22 cellular contexts compared by ENCODE assay signal in genomic region chr4:150723727-150724411, GRCh38.
DNase-seq lines count a peak whose midpoint lies in the region; ATAC-seq and TF ChIP-seq lines count a peak whose summit lies in the region.
"Had no signal": no experiment of that assay in that cellular context is flagged by ENCODE, and none has a peak within 500 bp of the region (broad histone marks: within the 10 kb centered on the region; RNA-seq: fewer than 3 reads in every experiment).

No MANE protein-coding gene starts in this region.

- no peak overlapping the region for H3K4me3 Mint-ChIP-seq in dendritic cell treated with granulocyte-macrophage colony-stimulating factor and Interleukin-4, amounts not matched to agents 40 ng/mL and 50 ng/mL, for 4 days
- H3K4me3 Mint-ChIP-seq in neural progenitor cell, result no peak overlapping the region
- H3K4me3 Mint-ChIP-seq in activated naive CD4-positive, alpha-beta T cell treated with anti-CD3 and anti-CD28 coated beads, Interleukin-2, amount 10 ng/mL, durations not matched to agents 7 days and 5 days, result no peak overlapping the region
- H3K4me3 Mint-ChIP-seq in naive thymus-derived CD8-positive, alpha-beta T cell, result no peak overlapping the region
- H3K4me3 Mint-ChIP-seq: activated CD8-positive, alpha-beta T cell treated with anti-CD3 and anti-CD28 coated beads, Interleukin-2, amount 10 ng/mL, durations not matched to agents 7 days and 5 days; activated naive CD8-positive, alpha-beta T cell treated with anti-CD3 and anti-CD28 coated beads, Interleukin-2, amount 50 U/mL, for 24 hours; CD8-positive, alpha-beta T cell; HFFc6 had no signal

- no peaks in the 10 kb centered on the region for H3K9me3 ChIP-seq in neural progenitor cell (ENCODE audit: low read depth)
- H3K9me3 ChIP-seq: neutrophil had no signal

- H3K36me3 ChIP-seq in neural progenitor cell, result peaks cover 9% of the 10 kb centered on the region
- H3K36me3 ChIP-seq: neutrophil had no signal

- CTCF ChIA-PET in activated naive CD4-positive, alpha-beta T cell treated with anti-CD3 and anti-CD28 coated beads, Interleukin-2, amount 10 ng/mL, durations not matched to agents 7 days and 5 days (lab: Charles Lee), result no interaction called here

- no peak for TF ChIP-seq CTCF in neural progenitor cell (IDR thresholded peaks at IDR 0.05)

- intact Hi-C loops in Right ventricle myocardium superior (cut with DNase I) (no loop called here), Right ventricle myocardium inferior (cut with DNase I) (loop anchor here (2.0 to 10.0 kb wide), 2 partner anchors 143 to 241 kb away; no protein-coding TSS in a partner anchor)
- intact Hi-C loops in dendritic cell treated with granulocyte-macrophage colony-stimulating factor and Interleukin-4, amounts not matched to agents 40 ng/mL and 50 ng/mL, for 4 days (cut with micrococcal nuclease), result no loop called here

- peaks cover 18% of the 10 kb centered on the region for H3K36me3 Mint-ChIP-seq in dendritic cell treated with granulocyte-macrophage colony-stimulating factor and Interleukin-4, amounts not matched to agents 40 ng/mL and 50 ng/mL, for 4 days (ENCODE audit: low read depth)
- H3K36me3 Mint-ChIP-seq in neural progenitor cell, result peaks cover 16% of the 10 kb centered on the region
- peaks cover 28% of the 10 kb centered on the region for H3K36me3 Mint-ChIP-seq in activated naive CD4-positive, alpha-beta T cell treated with anti-CD3 and anti-CD28 coated beads, Interleukin-2, amount 10 ng/mL, durations not matched to agents 7 days and 5 days
- H3K36me3 Mint-ChIP-seq in naive thymus-derived CD8-positive, alpha-beta T cell, result peaks cover 50 to 74% (median 62%) of the 10 kb centered on the region in 3 donors

- no peak overlapping the region for H3K9ac ChIP-seq in neural progenitor cell

- no peak for DNase-seq in Right ventricle myocardium superior
- no peak for DNase-seq in Right ventricle myocardium inferior (ENCODE audit: missing footprints)
- no peak for DNase-seq in neural progenitor cell (ENCODE audit: low spot score)
- no peak for DNase-seq in activated naive CD4-positive, alpha-beta T cell treated with anti-CD3 and anti-CD28 coated beads, Interleukin-2, amount 10 ng/mL, durations not matched to agents 7 days and 5 days
- no peak for DNase-seq in naive thymus-derived CD8-positive, alpha-beta T cell
- no peak for DNase-seq in activated CD4-positive, alpha-beta T cell treated with anti-CD3 and anti-CD28 coated beads, Interleukin-2, amount 50 U/mL, for 48 hours
- DNase-seq: activated CD8-positive, alpha-beta T cell treated with anti-CD3 and anti-CD28 coated beads, Interleukin-2, amount 10 ng/mL, durations not matched to agents 7 days and 5 days; activated effector memory CD4-positive, alpha-beta T cell treated with anti-CD3 and anti-CD28 coated beads, Interleukin-2, amount 50 U/mL, for 16 hours; activated naive CD8-positive, alpha-beta T cell treated with anti-CD3 and anti-CD28 coated beads, Interleukin-2, amount 50 U/mL, for 24 hours; AML-193; CD8-positive, alpha-beta T cell; HFFc6; kidney glomerular epithelial cell; NCI-H1436; NCI-H2081 treated with DMSO at 0.1 percent for 48 hours; NCI-H226; NCI-H748 treated with DMSO at 0.1 percent for 48 hours; T-helper 1 cell had no signal

- no peaks in the 10 kb centered on the region for H3K4me1 ChIP-seq in neural progenitor cell

- peaks cover 20% of the 10 kb centered on the region for H3K4me1 Mint-ChIP-seq in dendritic cell treated with granulocyte-macrophage colony-stimulating factor and Interleukin-4, amounts not matched to agents 40 ng/mL and 50 ng/mL, for 4 days (ENCODE audit: low read depth)
- peaks cover 2% of the 10 kb centered on the region for H3K4me1 Mint-ChIP-seq in neural progenitor cell
- no peaks in the 10 kb centered on the region for H3K4me1 Mint-ChIP-seq in activated naive CD4-positive, alpha-beta T cell treated with anti-CD3 and anti-CD28 coated beads, Interleukin-2, amount 10 ng/mL, durations not matched to agents 7 days and 5 days
- peaks cover 0 to 14% (median 6%) of the 10 kb centered on the region in 4 donors for H3K4me1 Mint-ChIP-seq in naive thymus-derived CD8-positive, alpha-beta T cell

- no peak overlapping the region for H2AFZ ChIP-seq in neural progenitor cell (replicated peaks)

- peak overlapping the region; percentile 43 for H3K27ac Mint-ChIP-seq in dendritic cell treated with granulocyte-macrophage colony-stimulating factor and Interleukin-4, amounts not matched to agents 40 ng/mL and 50 ng/mL, for 4 days
- H3K27ac Mint-ChIP-seq in neural progenitor cell, result peak overlapping the region; percentile 13
- H3K27ac Mint-ChIP-seq in activated naive CD4-positive, alpha-beta T cell treated with anti-CD3 and anti-CD28 coated beads, Interleukin-2, amount 10 ng/mL, durations not matched to agents 7 days and 5 days, result no peak overlapping the region
- H3K27ac Mint-ChIP-seq in naive thymus-derived CD8-positive, alpha-beta T cell, result peak overlapping the region in 1 of 10 donors; percentile 22
- H3K27ac Mint-ChIP-seq: activated CD8-positive, alpha-beta T cell treated with anti-CD3 and anti-CD28 coated beads, Interleukin-2, amount 10 ng/mL, durations not matched to agents 7 days and 5 days; activated naive CD8-positive, alpha-beta T cell treated with anti-CD3 and anti-CD28 coated beads, Interleukin-2, amount 50 U/mL, for 24 hours; CD8-positive, alpha-beta T cell; HFFc6 had no signal

- H3K79me2 ChIP-seq in neural progenitor cell (ENCODE audit: low read depth), result no peaks in the 10 kb centered on the region

- no peaks in the 10 kb centered on the region for H4K20me1 ChIP-seq in neural progenitor cell (ENCODE audit: low read depth)

- peaks cover 11% of the 10 kb centered on the region for H3K9me3 Mint-ChIP-seq in dendritic cell treated with granulocyte-macrophage colony-stimulating factor and Interleukin-4, amounts not matched to agents 40 ng/mL and 50 ng/mL, for 4 days
- peaks cover 15% of the 10 kb centered on the region for H3K9me3 Mint-ChIP-seq in neural progenitor cell
- peaks cover 8% of the 10 kb centered on the region for H3K9me3 Mint-ChIP-seq in activated naive CD4-positive, alpha-beta T cell treated with anti-CD3 and anti-CD28 coated beads, Interleukin-2, amount 10 ng/mL, durations not matched to agents 7 days and 5 days
- H3K9me3 Mint-ChIP-seq in naive thymus-derived CD8-positive, alpha-beta T cell, result peaks cover 5 to 35% (median 17%) of the 10 kb centered on the region in 9 donors

- POLR2A ChIA-PET in naive thymus-derived CD8-positive, alpha-beta T cell (lab: Charles Lee), result interaction anchor here (0.5 kb wide), 1 partner anchor 267 kb away, joined by 4 read pairs; no protein-coding TSS in a partner anchor

- H3K27ac ChIP-seq in neural progenitor cell, result no peak overlapping the region
- H3K27ac ChIP-seq: neutrophil had no signal

- ATAC-seq in Right ventricle myocardium superior (ENCODE audit: poor library complexity) (peak; percentile 4), Right ventricle myocardium inferior (no peak), HG03442 (IDR thresholded peaks at IDR 0.05; ENCODE audit: unreplicated experiment) (no peak)
- no peak for ATAC-seq in naive thymus-derived CD8-positive, alpha-beta T cell
- ATAC-seq: activated CD8-positive, alpha-beta T cell treated with anti-CD3 and anti-CD28 coated beads, Interleukin-2, amount 10 ng/mL, durations not matched to agents 7 days and 5 days; activated naive CD8-positive, alpha-beta T cell treated with anti-CD3 and anti-CD28 coated beads, Interleukin-2, amount 50 U/mL, for 24 hours; CD8-positive, alpha-beta T cell; GM12878 had no signal

- no peaks in the 10 kb centered on the region for H3K27me3 ChIP-seq in neural progenitor cell
- H3K27me3 ChIP-seq: neutrophil had no signal

- H3K4me3 ChIP-seq in neural progenitor cell, result no peak overlapping the region
- H3K4me3 ChIP-seq: GM12878 had no signal

- no peaks in the 10 kb centered on the region for H3K27me3 Mint-ChIP-seq in dendritic cell treated with granulocyte-macrophage colony-stimulating factor and Interleukin-4, amounts not matched to agents 40 ng/mL and 50 ng/mL, for 4 days
- no peaks in the 10 kb centered on the region for H3K27me3 Mint-ChIP-seq in neural progenitor cell (ENCODE audit: insufficient read depth, low read depth)
- no peaks in the 10 kb centered on the region for H3K27me3 Mint-ChIP-seq in activated naive CD4-positive, alpha-beta T cell treated with anti-CD3 and anti-CD28 coated beads, Interleukin-2, amount 10 ng/mL, durations not matched to agents 7 days and 5 days
- no peaks in the 10 kb centered on the region for H3K27me3 Mint-ChIP-seq in naive thymus-derived CD8-positive, alpha-beta T cell
- H3K27me3 Mint-ChIP-seq: activated naive CD8-positive, alpha-beta T cell treated with anti-CD3 and anti-CD28 coated beads, Interleukin-2, amount 50 U/mL, for 24 hours had no signal

- no peaks in the 10 kb centered on the region for H3F3A ChIP-seq in neural progenitor cell (ENCODE audit: low read depth)

- H3K4me2 ChIP-seq in neural progenitor cell, result no peak overlapping the region
